Comparison of ENCODE assay signal across 22 cellular contexts in the genomic region with DNA sequence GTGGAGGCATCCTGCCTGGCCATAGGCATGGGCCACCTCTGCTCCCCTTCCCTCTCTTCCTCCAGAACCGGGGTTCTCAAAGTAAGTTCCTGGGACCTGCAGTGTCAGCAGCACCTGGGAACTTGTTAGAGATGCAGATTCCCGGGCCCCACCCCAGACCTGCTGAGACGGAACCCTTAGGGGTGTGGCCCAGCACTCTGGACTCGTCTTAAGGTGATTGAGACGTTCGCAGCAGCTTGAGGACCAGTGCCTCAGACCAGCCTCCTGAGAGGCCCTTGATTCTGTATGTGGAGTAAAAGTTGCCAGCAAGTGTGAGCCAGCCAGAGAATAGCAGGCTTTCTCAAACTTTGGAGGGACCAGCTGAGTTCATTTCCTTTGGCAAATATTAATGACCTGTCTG.
"Had no signal": no experiment of that assay in that cellular context is flagged by ENCODE, and none has a peak within 500 bp of the region (broad histone marks: within the 10 kb centered on the region; RNA-seq: fewer than 3 reads in every experiment).

No MANE protein-coding gene starts in this region.

- H3K4me1 ChIP-seq: breast epithelium, suprapubic skin had no signal

- DNase-seq: activated CD4-positive, alpha-beta T cell treated with anti-CD3 and anti-CD28 coated beads for 1 hour; cerebellar nuclear complex; effector CD8-positive, alpha-beta T cell; left colon; midbrain; occipital lobe; stimulated activated CD4-positive, alpha-beta T cell treated with anti-CD3 and anti-CD28 coated beads, Interleukin-12 subunit alpha, Interleukin-12 subunit beta, amount 100 ng/mL, for 4 hours; stimulated activated CD4-positive, alpha-beta T cell treated with anti-CD3 and anti-CD28 coated beads, Interleukin-1b, Interleukin-23, amount 100 ng/mL, for 48 hours; stimulated activated CD8-positive, alpha-beta memory T cell treated with anti-CD3 and anti-CD28 coated beads, Interleukin-4, amount 100 ng/mL, for 48 hours; stimulated activated naive CD8-positive, alpha-beta T cell treated with anti-CD3 and anti-CD28 coated beads, Interleukin-15, amount 100 ng/mL, for 72 hours; SW 1271; T-helper 2 cell; transverse colon; WERI-Rb-1 had no signal

- H3K27me3 ChIP-seq: adrenal gland, breast epithelium, hepatocyte, right atrium auricular region, suprapubic skin, transverse colon had no signal

- H3K4me1 Mint-ChIP-seq: nephron had no signal

- H3K36me3 ChIP-seq: breast epithelium, right atrium auricular region, suprapubic skin, transverse colon, WERI-Rb-1 had no signal

- H3K4me3 Mint-ChIP-seq: nephron; stimulated activated naive CD8-positive, alpha-beta T cell treated with anti-CD3 and anti-CD28 coated beads, Interleukin-15, amount 100 ng/mL, for 72 hours had no signal

- H3K27ac ChIP-seq: breast epithelium, hepatocyte, suprapubic skin, transverse colon, WERI-Rb-1 had no signal

- H3K27me3 Mint-ChIP-seq: stimulated activated naive CD8-positive, alpha-beta T cell treated with anti-CD3 and anti-CD28 coated beads, Interleukin-15, amount 100 ng/mL, for 72 hours had no signal

- ATAC-seq: activated naive CD4-positive, alpha-beta T cell treated with anti-CD3 and anti-CD28 coated beads, Interleukin-2, amount 50 U/mL, for 72 hours; left colon; stimulated activated naive CD8-positive, alpha-beta T cell treated with anti-CD3 and anti-CD28 coated beads, Interleukin-15, amount 100 ng/mL, for 72 hours had no signal

- H3K4me3 ChIP-seq: adrenal gland, breast epithelium, hepatocyte, lung, right atrium auricular region, suprapubic skin, transverse colon had no signal

- H3K9me3 ChIP-seq: adrenal gland, breast epithelium, right atrium auricular region, suprapubic skin, transverse colon had no signal

- H3K27ac Mint-ChIP-seq: nephron had no signal
